Comparison of ENCODE assay signal across 8 cellular contexts in the genomic region with DNA sequence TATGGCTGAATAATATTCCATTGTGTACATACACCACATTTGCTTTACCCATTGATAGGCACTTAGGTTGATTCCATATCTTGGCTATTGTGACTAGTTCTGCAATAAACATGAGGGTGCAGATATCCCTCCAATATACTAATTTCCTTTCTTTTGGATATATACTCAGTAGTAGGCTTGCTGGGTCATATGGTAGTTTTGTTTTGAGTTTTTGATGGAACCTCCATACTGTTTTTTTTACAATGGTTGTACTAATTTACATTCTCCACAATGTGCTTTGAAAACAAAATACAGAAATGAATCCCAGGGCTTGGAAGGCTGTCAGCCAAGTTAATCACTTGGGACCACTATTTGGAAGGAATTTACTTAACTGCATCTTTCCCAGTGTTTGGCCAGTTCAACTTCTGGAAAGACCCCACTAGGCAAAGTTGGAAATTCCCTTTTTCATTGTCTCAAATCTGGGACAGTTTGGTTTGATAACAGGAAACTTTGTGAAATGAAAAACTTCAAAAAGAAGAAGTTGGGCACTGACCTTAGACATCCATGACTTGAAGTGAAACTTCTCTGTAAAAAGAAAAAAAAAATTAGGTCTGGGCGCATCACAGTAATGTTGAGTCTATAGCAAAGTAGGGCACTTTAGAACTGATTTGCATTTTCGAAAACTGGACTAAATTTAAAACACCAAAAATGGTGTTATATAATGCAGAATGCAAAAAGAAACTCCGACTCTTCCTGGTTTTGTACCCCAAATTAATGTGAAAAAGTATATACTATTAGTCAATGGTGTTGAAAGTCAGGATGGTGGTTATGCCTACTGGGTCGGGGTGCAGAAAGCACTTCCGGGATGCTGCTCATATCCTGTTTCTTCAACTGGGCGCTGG. TPM values are rescaled to one million over a fixed set of nuclear protein-coding genes. Genes with fewer than 3 reads are reported as not detected.
DNase-seq lines count a peak whose midpoint lies in the region; ATAC-seq and TF ChIP-seq lines count a peak whose summit lies in the region.

No MANE protein-coding gene starts in this region.

- TF ChIP-seq CTCF in CD4-positive, alpha-beta T cell (IDR thresholded peaks at IDR 0.05) = no peak
- TF ChIP-seq CTCF in PC-9 (conservative IDR thresholded peaks at IDR 0.05) = no peak

- CTCF ChIA-PET in CD4-positive, alpha-beta T cell (lab: Charles Lee) = no interaction called here
- CTCF ChIA-PET in PC-9 (lab: Charles Lee) = no interaction called here

- no peaks in the 10 kb centered on the region for H3K36me3 Mint-ChIP-seq in CD4-positive, alpha-beta T cell (ENCODE audit: low read depth)

- no peaks in the 10 kb centered on the region for H3K9me3 Mint-ChIP-seq in CD4-positive, alpha-beta T cell

- H3K4me3 Mint-ChIP-seq in CD4-positive, alpha-beta T cell = peak overlapping the region; percentile 49

- H3K27ac ChIP-seq in CD4-positive, alpha-beta T cell (ENCODE audit: low read depth, low read length) = no peak overlapping the region
- peak overlapping the region; percentile 42 for H3K27ac ChIP-seq in angular gyrus (ENCODE audit: low read depth, low read length)
- no peak overlapping the region for H3K27ac ChIP-seq in PC-9

- no peaks in the 10 kb centered on the region for H4K20me1 ChIP-seq in PC-9 (ENCODE audit: insufficient read depth)

- H3K4me1 Mint-ChIP-seq in CD4-positive, alpha-beta T cell (ENCODE audit: low read depth) = peaks cover 20% of the 10 kb centered on the region

- H3K4me3 ChIP-seq in PC-9 = no peak overlapping the region

- no peaks in the 10 kb centered on the region for H3K9me3 ChIP-seq in CD4-positive, alpha-beta T cell (ENCODE audit: control insufficient read depth, low read length)
- H3K9me3 ChIP-seq in PC-9 (ENCODE audit: insufficient read depth, low read depth) = no peaks in the 10 kb centered on the region

- no peaks in the 10 kb centered on the region for H3K9me2 ChIP-seq in PC-9 (ENCODE audit: insufficient read depth)

- H2AFZ ChIP-seq in PC-9 = no peak overlapping the region

- DNase-seq in CD4-positive, alpha-beta T cell = no peak
- DNase-seq in GM19240 (ENCODE audit: insufficient read length, low spot score) = peak; percentile 39
- no peak for DNase-seq in NCI-H446 (lab: John Stamatoyannopoulos, UW)
- no peak for DNase-seq in posterior cingulate gyrus
- DNase-seq in GDM1 (lab: John Stamatoyannopoulos, UW) = no peak
- no peak for DNase-seq in PC-9

- peak; percentile 61 for ATAC-seq in CD4-positive, alpha-beta T cell (ENCODE audit: poor library complexity)
- peak; percentile 70 for ATAC-seq in HG03196 (IDR thresholded peaks at IDR 0.05; ENCODE audit: unreplicated experiment)

- peaks cover 22% of the 10 kb centered on the region for H3K27me3 Mint-ChIP-seq in CD4-positive, alpha-beta T cell

- POLR2A ChIA-PET in CD4-positive, alpha-beta T cell (lab: Charles Lee) = no interaction called here
- POLR2A ChIA-PET in PC-9 (lab: Charles Lee; ENCODE audit: unreplicated experiment) = no interaction called here

- H3F3A ChIP-seq in PC-9 (ENCODE audit: insufficient read depth, low read depth) = peaks cover 3% of the 10 kb centered on the region; the same call in 1 of the 2 replicates

- BruUV-seq in PC-9 (replicated peaks; lab: Mats Ljungman, UMichigan) = no TSS peak

- H3K4me2 ChIP-seq in PC-9 = no peak overlapping the region

- H3K79me2 ChIP-seq in PC-9 (ENCODE audit: low read depth) = peaks cover 17% of the 10 kb centered on the region

- peaks cover 9% of the 10 kb centered on the region for H3K4me1 ChIP-seq in PC-9 (replicated peaks; ENCODE audit: insufficient read depth)

- 0 out of 2 replicates have a peak, but pooled peaks cover 4% of the 10 kb centered on the region for H3K36me3 ChIP-seq in PC-9 (ENCODE audit: low read depth)

- intact Hi-C loops in CD4-positive, alpha-beta T cell (cut with DNase I, micrococcal nuclease) = no loop called here
- intact Hi-C loops in posterior cingulate gyrus (cut with DNase I) = no loop called here
- intact Hi-C loops in PC-9 (cut with micrococcal nuclease; ENCODE audit: unreplicated experiment) = no loop called here

- no peaks in the 10 kb centered on the region for H3K27me3 ChIP-seq in CD4-positive, alpha-beta T cell (ENCODE audit: control insufficient read depth, insufficient read depth, low read length)
- H3K27me3 ChIP-seq in PC-9 (ENCODE audit: insufficient read depth, low read depth) = no peaks in the 10 kb centered on the region

- H3K27ac Mint-ChIP-seq in CD4-positive, alpha-beta T cell = peak overlapping the region; percentile 13

RNA-seq across cellular contexts. Expression of a gene that starts 6.0 kb away (rescaled TPM):
- 10 to 100 TPM; 11.1 to 11.4 TPM for total RNA-seq in CD4-positive, alpha-beta T cell
- total RNA-seq in PC-9 (2021) = 101 and 128 TPM in 2 replicates
